8 cellular contexts compared by ENCODE assay signal in the genomic region with DNA sequence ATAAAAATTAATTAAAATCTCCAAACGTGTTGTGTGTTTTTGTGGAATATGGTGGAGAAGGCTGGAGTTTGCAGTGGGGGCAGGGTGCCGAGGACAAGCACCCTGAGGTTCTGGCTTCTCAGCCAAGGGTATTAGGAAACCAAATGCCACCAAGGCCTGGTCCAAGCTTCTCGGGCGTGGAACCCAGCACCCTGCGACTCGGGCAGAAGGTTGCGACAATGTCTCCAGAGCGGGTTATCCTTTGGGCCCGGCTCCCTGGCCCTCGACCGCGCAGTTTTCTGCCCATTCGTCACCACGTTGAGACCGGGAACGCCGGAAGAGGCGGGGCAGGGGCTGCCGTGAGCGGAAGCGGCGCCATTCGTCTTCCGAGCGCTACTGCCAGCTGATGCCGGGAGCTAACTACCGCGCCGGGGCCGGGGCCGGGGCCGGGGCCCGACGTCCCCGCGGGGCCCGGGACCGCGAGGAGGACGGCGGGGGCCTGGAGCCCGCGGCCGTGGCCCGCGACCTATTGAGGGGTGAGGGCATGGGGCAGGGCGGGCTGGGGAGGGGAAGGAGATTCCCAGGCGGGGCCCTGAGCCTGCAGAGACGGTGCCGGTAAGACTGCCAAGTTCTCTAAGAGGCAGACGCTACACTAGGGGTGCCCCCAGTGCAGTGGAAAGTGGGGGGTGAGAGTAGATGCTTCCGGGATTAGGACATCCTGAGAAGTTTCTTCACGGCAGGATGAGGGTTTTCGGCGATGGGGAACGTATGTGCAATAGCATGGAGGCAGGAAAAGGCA. TPM values are rescaled to one million over a fixed set of nuclear protein-coding genes. Genes with fewer than 3 reads are reported as not detected.
DNase-seq lines count a peak whose midpoint lies in the region; ATAC-seq and TF ChIP-seq lines count a peak whose summit lies in the region.

A gene with protein sequence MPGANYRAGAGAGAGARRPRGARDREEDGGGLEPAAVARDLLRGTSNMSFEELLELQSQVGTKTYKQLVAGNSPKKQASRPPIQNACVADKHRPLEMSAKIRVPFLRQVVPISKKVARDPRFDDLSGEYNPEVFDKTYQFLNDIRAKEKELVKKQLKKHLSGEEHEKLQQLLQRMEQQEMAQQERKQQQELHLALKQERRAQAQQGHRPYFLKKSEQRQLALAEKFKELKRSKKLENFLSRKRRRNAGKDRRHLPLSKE (plus strand): TSS at position 354 of the 778 bp plus-strand sequence. CDS start 32 bp downstream, at position 386.

- peak within 1 kb of the TSS; percentile 97 for H3K4me3 Mint-ChIP-seq in activated CD8-positive, alpha-beta memory T cell treated with anti-CD3 and anti-CD28 coated beads, Interleukin-2, amount 10 ng/mL, durations not matched to agents 7 days and 5 days

- ATAC-seq in HG03520 (IDR thresholded peaks at IDR 0.05; ENCODE audit: unreplicated experiment): peak; percentile 63
- ATAC-seq in activated CD8-positive, alpha-beta memory T cell treated with anti-CD3 and anti-CD28 coated beads, Interleukin-2, amount 10 ng/mL, durations not matched to agents 7 days and 5 days: peak; percentile 90

- peak; percentile 72 for TF ChIP-seq POLR2A in GM18951 (IDR thresholded peaks at IDR 0.05; ENCODE audit: extremely low read depth, insufficient read depth, insufficient read length)

- peak within 1 kb of the TSS; percentile 91 for H3K27ac Mint-ChIP-seq in activated CD8-positive, alpha-beta memory T cell treated with anti-CD3 and anti-CD28 coated beads, Interleukin-2, amount 10 ng/mL, durations not matched to agents 7 days and 5 days

- no peaks in the 10 kb centered on the region for H3K9me3 Mint-ChIP-seq in activated CD8-positive, alpha-beta memory T cell treated with anti-CD3 and anti-CD28 coated beads, Interleukin-2, amount 10 ng/mL, durations not matched to agents 7 days and 5 days (ENCODE audit: low read depth)

- H3K4me1 Mint-ChIP-seq in activated CD8-positive, alpha-beta memory T cell treated with anti-CD3 and anti-CD28 coated beads, Interleukin-2, amount 10 ng/mL, durations not matched to agents 7 days and 5 days: peaks cover 33% of the 10 kb centered on the region

- in situ Hi-C loops in GM18951 (cut with MboI; ENCODE audit: low sequenced_read_pairs, unreplicated experiment) (no loop called here), endometrial microvascular endothelial cells (cut with HindIII; ENCODE audit: inconsistent ontology term, low pct_unique_long_range_greater_than_20kb, low sequenced_read_pairs) (no loop called here)

- POLR2A ChIA-PET in AG04450 (lab: Yijun Ruan, JAX): interaction anchor here (0.6 to 2.9 kb wide), 9 partner anchors 11 to 460 kb away, joined by 3 to 12 read pairs (median 4); a partner anchor contains a TSS

- TF ChIP-seq CTCF in AG04450 (IDR thresholded peaks at IDR 0.05; ENCODE audit: low read depth, low read length): no peak

- H3K4me3 ChIP-seq in AG04450 (ENCODE audit: low read depth, low read length) (peak within 1 kb of the TSS; percentile 93), mesodermal cell (ENCODE audit: extremely low read depth, insufficient read depth, low read length, poor library complexity, severe bottlenecking) (peak within 1 kb of the TSS; percentile 91)

- no peak for DNase-seq in AG04450 (ENCODE audit: low read depth, low spot score)
- peak; percentile 60 for DNase-seq in NOMO-1 treated with dmso at 0.1 percent for 144 hours (lab: John Stamatoyannopoulos, UW; ENCODE audit: unreplicated experiment)
- DNase-seq in activated CD8-positive, alpha-beta memory T cell treated with anti-CD3 and anti-CD28 coated beads, Interleukin-2, amount 10 ng/mL, durations not matched to agents 7 days and 5 days: peak; percentile 70
- DNase-seq in stimulated activated CD8-positive, alpha-beta memory T cell treated with anti-CD3 and anti-CD28 coated beads, Interleukin-15, amount 100 ng/mL, for 24 hours (ENCODE audit: low read depth): peak; percentile 53

- H3K4me1 ChIP-seq in mesodermal cell (ENCODE audit: control insufficient read depth, insufficient read depth, low read length, poor library complexity, severe bottlenecking): peaks cover 25% of the 10 kb centered on the region

- WGBS in mesodermal cell (ENCODE audit: insufficient coverage in 2 of 2), 2 experiments: 2% methylated on average over 42 to 56 of the region's 56 CpGs

- H3K36me3 ChIP-seq in mesodermal cell (ENCODE audit: control insufficient read depth, insufficient read depth, low read length): peaks cover 76% of the 10 kb centered on the region

- no peaks in the 10 kb centered on the region for H3K27me3 ChIP-seq in AG04450 (ENCODE audit: control insufficient read depth, insufficient read depth, low read length)

- CTCF ChIA-PET in AG04450 (lab: Charles Lee): interaction anchor here (0.6 to 1.1 kb wide), 4 partner anchors 100 to 208 kb away, joined by 3 to 8 read pairs (median 4); a partner anchor contains a TSS
- CTCF ChIA-PET in activated CD8-positive, alpha-beta memory T cell treated with anti-CD3 and anti-CD28 coated beads, Interleukin-2, amount 10 ng/mL, durations not matched to agents 7 days and 5 days (lab: Charles Lee): interaction anchor here (1.2 to 3.0 kb wide), 6 partner anchors 11 to 122 kb away, joined by 3 to 12 read pairs (median 5); a partner anchor contains a TSS

- H3K9me3 ChIP-seq in AG04450 (ENCODE audit: control insufficient read depth, insufficient read depth, low read length): no peaks in the 10 kb centered on the region; the same call in 1 of the 2 replicates
- no peaks in the 10 kb centered on the region for H3K9me3 ChIP-seq in mesodermal cell (ENCODE audit: control insufficient read depth, low read length)

- H3K36me3 Mint-ChIP-seq in activated CD8-positive, alpha-beta memory T cell treated with anti-CD3 and anti-CD28 coated beads, Interleukin-2, amount 10 ng/mL, durations not matched to agents 7 days and 5 days: peaks cover 31% of the 10 kb centered on the region

- H3K27ac ChIP-seq in AG04450 (ENCODE audit: low read depth, low read length): peak within 1 kb of the TSS; percentile 85
- H3K27ac ChIP-seq in mesodermal cell (ENCODE audit: low read depth, low read length, severe bottlenecking): peak within 1 kb of the TSS; percentile 77

- no peaks in the 10 kb centered on the region for H3K27me3 Mint-ChIP-seq in activated CD8-positive, alpha-beta memory T cell treated with anti-CD3 and anti-CD28 coated beads, Interleukin-2, amount 10 ng/mL, durations not matched to agents 7 days and 5 days

RNA-seq across cellular contexts. Expression of the gene that starts here (rescaled TPM):
- polyA plus RNA-seq in AG04450 (2011; rRNA removed): 50.3 and 54.0 TPM in 2 replicates
- 43.2 and 43.7 TPM in 2 replicates for polyA minus RNA-seq in AG04450 (2011; rRNA and poly(A)+ RNA removed)
- 10 to 100 TPM; 60.9 to 71.8 TPM for total RNA-seq in activated CD8-positive, alpha-beta memory T cell treated with anti-CD3 and anti-CD28 coated beads, Interleukin-2, amount 10 ng/mL, durations not matched to agents 7 days and 5 days
- 114 TPM for total RNA-seq in endometrial microvascular endothelial cells (ENCODE audit: inconsistent ontology term)
- 79.8 TPM for polyA plus RNA-seq in mesodermal cell (2013, experiment 1 of 2)
- 80.5 TPM for polyA plus RNA-seq in mesodermal cell (2013, experiment 2 of 2)
